ENCODE assay signal across 12 cellular contexts in the genomic region with DNA sequence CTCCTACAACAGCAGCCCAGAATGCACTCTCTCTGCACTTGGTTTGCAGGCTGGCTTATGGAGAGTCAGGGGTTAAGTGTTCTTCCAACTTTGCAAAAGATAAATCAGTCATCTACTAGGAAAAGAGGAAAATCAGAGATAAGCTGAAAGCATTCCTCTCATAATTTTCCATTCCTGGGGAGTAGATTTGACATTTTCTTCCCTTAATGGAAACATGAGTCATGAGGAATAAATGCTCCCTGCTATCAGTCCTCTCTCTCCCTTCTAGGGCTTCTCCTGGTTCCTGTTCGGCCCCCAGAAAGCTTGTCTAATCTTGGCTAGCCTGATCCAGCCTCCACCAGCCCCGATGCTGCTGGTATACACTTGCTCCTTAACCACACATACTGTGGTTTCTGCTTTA. TPM values are rescaled to one million over a fixed set of nuclear protein-coding genes. Genes with fewer than 3 reads are reported as not detected.
DNase-seq lines count a peak whose midpoint lies in the region; ATAC-seq, FAIRE-seq and TF ChIP-seq lines count a peak whose summit lies in the region.
"Had no signal": no experiment of that assay in that cellular context is flagged by ENCODE, and none has a peak within 500 bp of the region (broad histone marks: within the 10 kb centered on the region; RNA-seq: fewer than 3 reads in every experiment).

No MANE protein-coding gene starts in this region.

- no TSS peak for BruUV-seq in endothelial cell of umbilical vein (replicated peaks; lab: Mats Ljungman, UMichigan)

- CTCF ChIA-PET in endothelial cell of umbilical vein (lab: Charles Lee), result interaction anchor here (1.3 to 5.8 kb wide), 2 partner anchors 10 to 14 kb away, joined by 3 to 37 read pairs; no protein-coding TSS in a partner anchor

- H3K4me3 Mint-ChIP-seq in activated T-cell treated with anti-CD3 and anti-CD28 coated beads, Interleukin-2, amount 50 U/mL, for 4 hours, result no peak overlapping the region
- H3K4me3 Mint-ChIP-seq: brain; CD8-positive, alpha-beta memory T cell had no signal

- peak overlapping the region; percentile 69 for H2AFZ ChIP-seq in endothelial cell of umbilical vein (ENCODE audit: low read depth, low read length)

- no peaks in the 10 kb centered on the region for H4K20me1 ChIP-seq in endothelial cell of umbilical vein (replicated peaks; ENCODE audit: control insufficient read depth, extremely low read depth, insufficient read depth, low read length)

- peaks cover 29% of the 10 kb centered on the region for H3K27me3 Mint-ChIP-seq in activated T-cell treated with anti-CD3 and anti-CD28 coated beads, Interleukin-2, amount 50 U/mL, for 4 hours (ENCODE audit: low read depth)
- H3K27me3 Mint-ChIP-seq: brain had no signal

- peaks cover 20% of the 10 kb centered on the region for H3K4me1 ChIP-seq in endothelial cell of umbilical vein (ENCODE audit: control insufficient read depth, extremely low read depth, insufficient read depth, low read length)

- dilution Hi-C loops in endothelial cell of umbilical vein (cut with MboI; ENCODE audit: extremely low pct_ligation_motif_present, low sequenced_read_pairs), result no loop called here

- FAIRE-seq in endothelial cell of umbilical vein (lab: Jason Lieb, UNC), result peak; percentile 71

- no peak overlapping the region for H3K9ac ChIP-seq in endothelial cell of umbilical vein (replicated peaks; ENCODE audit: extremely low read depth, insufficient read depth, low read length)

- H3K9me3 Mint-ChIP-seq in activated T-cell treated with anti-CD3 and anti-CD28 coated beads, Interleukin-2, amount 50 U/mL, for 4 hours, result peaks cover 4% of the 10 kb centered on the region

- DNase-seq in COLO829 (ENCODE audit: low spot score), result peak; percentile 72
- DNase-seq in OCI-M1 (lab: John Stamatoyannopoulos, UW), result peak; percentile 58
- peak; percentile 74 for DNase-seq in endothelial cell of umbilical vein (ENCODE audit: low read depth, low spot score)
- DNase-seq in myocyte (ENCODE audit: low read depth), result peak; percentile 63
- no peak for DNase-seq in HT-29 (ENCODE audit: low spot score)
- no peak for DNase-seq in activated gamma-delta T cell (lab: John Stamatoyannopoulos, UW)
- no peak for DNase-seq in activated T-cell treated with anti-CD3 and anti-CD28 coated beads, Interleukin-2, amount 50 U/mL, for 4 hours
- no peak for DNase-seq in NCI-H1436 (lab: John Stamatoyannopoulos, UW)
- DNase-seq: CD8-positive, alpha-beta memory T cell; mucosa of descending colon; stimulated activated CD4-positive, alpha-beta T cell treated with anti-CD3 and anti-CD28 coated beads, Interleukin-12 subunit alpha, Interleukin-12 subunit beta, amount 100 ng/mL, for 4 hours had no signal

- H3K4me3 ChIP-seq in endothelial cell of umbilical vein (replicated peaks in 1 of 3; ENCODE audit: insufficient read depth in 1 of 3, low read depth in 1 of 3, low read length in 3 of 3), result no peak overlapping the region
- H3K4me3 ChIP-seq: mucosa of descending colon had no signal

- no peaks in the 10 kb centered on the region for H3K27me3 ChIP-seq in endothelial cell of umbilical vein (ENCODE audit: control insufficient read depth in 2 of 2, insufficient read depth in 2 of 2, low read length in 2 of 2)

- H3K4me1 Mint-ChIP-seq in activated T-cell treated with anti-CD3 and anti-CD28 coated beads, Interleukin-2, amount 50 U/mL, for 4 hours (ENCODE audit: low read depth), result no peaks in the 10 kb centered on the region
- H3K4me1 Mint-ChIP-seq: CD8-positive, alpha-beta memory T cell had no signal

- H3K79me2 ChIP-seq in endothelial cell of umbilical vein (ENCODE audit: control insufficient read depth, insufficient read depth, low read length), result no peaks in the 10 kb centered on the region

- H3K4me2 ChIP-seq in endothelial cell of umbilical vein (ENCODE audit: insufficient read depth, low read length), result peak overlapping the region; percentile 21

- ATAC-seq in activated T-cell treated with anti-CD3 and anti-CD28 coated beads, Interleukin-2, amount 50 U/mL, for 4 hours, result no peak
- ATAC-seq: mucosa of descending colon had no signal

- H3K36me3 ChIP-seq in endothelial cell of umbilical vein (ENCODE audit: control insufficient read depth in 2 of 2, extremely low read depth in 1 of 2, insufficient read depth in 2 of 2, low read length in 2 of 2), result no peaks in the 10 kb centered on the region

- H3K9me3 ChIP-seq in endothelial cell of umbilical vein (replicated peaks; ENCODE audit: control insufficient read depth, insufficient read depth, low read length), result no peaks in the 10 kb centered on the region
- H3K9me3 ChIP-seq: mucosa of descending colon had no signal

- intact Hi-C loops in endothelial cell of umbilical vein (cut with micrococcal nuclease), result no loop called here

- H3K36me3 Mint-ChIP-seq in activated T-cell treated with anti-CD3 and anti-CD28 coated beads, Interleukin-2, amount 50 U/mL, for 4 hours (ENCODE audit: insufficient read depth), result no peaks in the 10 kb centered on the region

- TF ChIP-seq CTCF in endothelial cell of umbilical vein (IDR thresholded peaks at IDR 0.05; ENCODE audit: extremely low read depth in 1 of 2, insufficient read depth in 1 of 2, low read depth in 1 of 2, low read length in 2 of 2), result no peak

- POLR2A ChIA-PET in endothelial cell of umbilical vein (lab: Charles Lee), result no interaction called here

- no peak for TF ChIP-seq POLR2A in endothelial cell of umbilical vein (IDR thresholded peaks at IDR 0.05; ENCODE audit: low read depth, low read length)

- H3K9me1 ChIP-seq in endothelial cell of umbilical vein (replicated peaks; ENCODE audit: control insufficient read depth, extremely low read depth, insufficient read depth, low read length), result no peaks in the 10 kb centered on the region

- no peak overlapping the region for H3K27ac ChIP-seq in endothelial cell of umbilical vein (ENCODE audit: insufficient read depth, low read depth, low read length)

TF ChIP-seq in endothelial cell of umbilical vein, 7 proteins besides CTCF, POLR2A, EP300 and RAD21:
- TF ChIP-seq JUN (IDR thresholded peaks at IDR 0.05; ENCODE audit: borderline replicate concordance, insufficient read depth, insufficient read length, low read depth), result peak; percentile 46
- no peak for TF ChIP-seq EZH2 (IDR thresholded peaks at IDR 0.05; ENCODE audit: borderline replicate concordance, low read depth, low read length, severe bottlenecking)
- TF ChIP-seq, protein P1, sequence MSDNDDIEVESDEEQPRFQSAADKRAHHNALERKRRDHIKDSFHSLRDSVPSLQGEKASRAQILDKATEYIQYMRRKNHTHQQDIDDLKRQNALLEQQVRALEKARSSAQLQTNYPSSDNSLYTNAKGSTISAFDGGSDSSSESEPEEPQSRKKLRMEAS (IDR thresholded peaks at IDR 0.05; ENCODE audit: insufficient read depth, insufficient read length), result no peak
- TF ChIP-seq POLR2AphosphoS5 (IDR thresholded peaks at IDR 0.05; ENCODE audit: insufficient read depth, low read depth, low read length), result peak; percentile 26
- no peak for TF ChIP-seq MYC (IDR thresholded peaks at IDR 0.05; ENCODE audit: low read depth, low read length)
- TF ChIP-seq FOS (IDR thresholded peaks at IDR 0.05; ENCODE audit: borderline replicate concordance, insufficient read depth, low read length), result peak; percentile 75
- TF ChIP-seq GATA2 (IDR thresholded peaks at IDR 0.05; ENCODE audit: insufficient read depth, insufficient read length, low read depth, low read length), result peak; percentile 83
TF ChIP-seq in endothelial cell of umbilical vein: peak in this region for 4.

RNA-seq across cellular contexts. Expression of a gene that starts 28.4 kb away (rescaled TPM):
- total RNA-seq in endothelial cell of umbilical vein, result 0.28 and 0.97 TPM in 2 replicates
- 0.17 and 0.19 TPM in 2 replicates for polyA plus RNA-seq in endothelial cell of umbilical vein
- polyA plus RNA-seq in endothelial cell of umbilical vein (2011; cell fraction: cytosol; rRNA removed), result 0.11 and 0.25 TPM in 2 replicates
- 0.14 and 0.16 TPM in 2 replicates for polyA plus RNA-seq in endothelial cell of umbilical vein (2011; cell fraction: nucleus; rRNA removed)
- polyA plus RNA-seq in endothelial cell of umbilical vein (2012), result 0.07 and 0.52 TPM in 2 replicates
- polyA minus RNA-seq in endothelial cell of umbilical vein, result 0.45 TPM in 1 of 2 replicates, not detected in the other
- 2.0 TPM for polyA minus RNA-seq in endothelial cell of umbilical vein (2011; cell fraction: cytosol; rRNA and poly(A)+ RNA removed)
- 0.53 and 1.7 TPM in 2 replicates for polyA minus RNA-seq in endothelial cell of umbilical vein (2011; cell fraction: nucleus; rRNA and poly(A)+ RNA removed)
- 5.3 and 5.8 TPM in 2 replicates for total RNA-seq in myocyte
- 2.3 TPM for polyA plus RNA-seq in myocyte (2012)
- 0.10 TPM in 1 of 2 replicates, not detected in the other for total RNA-seq in HT-29 (2014; rRNA removed; shearing (Covaris generic))
- under 1 TPM in 1 of 3 donors, not detected in 2; 0.14 TPM for total RNA-seq in activated T-cell treated with anti-CD3 and anti-CD28 coated beads, Interleukin-2, amount 50 U/mL, for 4 hours
- polyA plus RNA-seq: CD8-positive, alpha-beta memory T cell had no signal

Comparison
In these comparisons a context has a peak if more than half of its experiments do, and no peak if none do; other contexts are left out.
1. DNase-seq: peak in COLO829 (single experiment), OCI-M1 (single experiment), endothelial cell of umbilical vein (single experiment) and myocyte (single experiment); none in HT-29 (single experiment), activated gamma-delta T cell (single experiment), activated T-cell treated with anti-CD3 and anti-CD28 coated beads, Interleukin-2, amount 50 U/mL, for 4 hours (single experiment) and NCI-H1436 (single experiment).